7 cellular contexts compared by ENCODE assay signal in genomic region chr12:65121049-65121955, GRCh38. TPM values are rescaled to one million over a fixed set of nuclear protein-coding genes. Genes with fewer than 3 reads are reported as not detected.
DNase-seq lines count a peak whose midpoint lies in the region; ATAC-seq, FAIRE-seq and TF ChIP-seq lines count a peak whose summit lies in the region.

Gene WIF1, minus strand, starts transcription at chr12:65121305. Its CDS starts 114 bp downstream, at chr12:65121191.

- H3K27me3 Mint-ChIP-seq in T-helper 17 cell = peaks cover 44% of the 10 kb centered on the region

- peaks cover 0 to 24% of the 10 kb centered on the region in 2 donors for H3K27me3 ChIP-seq in uterus

- H3K36me3 ChIP-seq in mucosa of descending colon (ENCODE audit: low read depth) (no peaks in the 10 kb centered on the region), uterus (no peaks in the 10 kb centered on the region)

- DNase-seq in GM12891 (ENCODE audit: insufficient read length, low spot score) (no peak), T-helper 17 cell (no peak), ecto neural progenitor cell (ENCODE audit: low spot score) (peak; percentile 82), mucosa of descending colon (peak; percentile 14 to 51 (median 44)), ureter (ENCODE audit: low spot score) (peak; percentile 43), uterus (no peak)

- no peaks in the 10 kb centered on the region for H3K36me3 Mint-ChIP-seq in T-helper 17 cell (ENCODE audit: low read depth)

- H3K4me1 ChIP-seq in mucosa of descending colon (ENCODE audit: low read depth) (peaks cover 7% of the 10 kb centered on the region), uterus (no peaks in the 10 kb centered on the region)

- no peak within 1 kb of the TSS for H3K27ac ChIP-seq in uterus

- peak within 1 kb of the TSS; percentile 78 for H3K4me3 Mint-ChIP-seq in T-helper 17 cell

- H3K4me3 ChIP-seq in mucosa of descending colon (no peak within 1 kb of the TSS), uterus (no peak within 1 kb of the TSS)

- peak; percentile 54 for ATAC-seq in HG03159 (IDR thresholded peaks at IDR 0.05; ENCODE audit: unreplicated experiment)
- peak; percentile 68 for ATAC-seq in T-helper 17 cell
- ATAC-seq in mucosa of descending colon = peak; percentile 55

- TF ChIP-seq POLR2A in GM12891 (IDR thresholded peaks at IDR 0.05; ENCODE audit: low read depth, low read length) (no peak), uterus (IDR thresholded peaks at IDR 0.05) (no peak)

- no peak within 1 kb of the TSS for H3K27ac Mint-ChIP-seq in T-helper 17 cell

- peaks cover 3% of the 10 kb centered on the region for H3K4me1 Mint-ChIP-seq in T-helper 17 cell

- TF ChIP-seq CTCF in mucosa of descending colon (IDR thresholded peaks at IDR 0.05) = no peak
- TF ChIP-seq CTCF in uterus (IDR thresholded peaks at IDR 0.05) = no peak

- intact Hi-C loops in mucosa of descending colon (cut with DNase I, micrococcal nuclease) (loop anchor here (5.0 kb wide), 2 partner anchors 229 to 319 kb away; no protein-coding TSS in a partner anchor), uterus (cut with DNase I; ENCODE audit: low total_unique reads) (loop anchor here (5.0 kb wide), 1 partner anchor 229 kb away; no protein-coding TSS in a partner anchor)

- H3K9me3 ChIP-seq in T-helper 17 cell (ENCODE audit: control insufficient read depth, low read length, poor library complexity, severe bottlenecking) (no peaks in the 10 kb centered on the region), mucosa of descending colon (no peaks in the 10 kb centered on the region), uterus (no peaks in the 10 kb centered on the region)

- peak; percentile 76 for FAIRE-seq in GM12891 (lab: Jason Lieb, UNC)

TF ChIP-seq in GM12891, 5 proteins besides CTCF, POLR2A, EP300 and RAD21:
- TF ChIP-seq SPI1 (IDR thresholded peaks at IDR 0.05; ENCODE audit: low read depth, low read length) = no peak
- no peak for TF ChIP-seq POLR2AphosphoS5 (IDR thresholded peaks at IDR 0.05; ENCODE audit: low read depth, low read length)
- TF ChIP-seq PAX5 (IDR thresholded peaks at IDR 0.05; ENCODE audit: insufficient read depth, low read length, severe bottlenecking) = no peak
- no peak for TF ChIP-seq POU2F2 (IDR thresholded peaks at IDR 0.05; ENCODE audit: low read depth, low read length)
- no peak for TF ChIP-seq TAF1 (IDR thresholded peaks at IDR 0.05; ENCODE audit: low read depth, low read length)

RNA-seq across cellular contexts. Expression of gene WIF1, which starts in this region (rescaled TPM):
- polyA plus RNA-seq in GM12891 (2012; ENCODE audit: low read depth, missing spikeins) = 0.12 TPM
- total RNA-seq in T-helper 17 cell = not detected
- total RNA-seq in mucosa of descending colon = under 1 TPM in 1 of 3 donors, not detected in 2; 0.19 TPM
- 0.29 TPM for total RNA-seq in ureter
- total RNA-seq in uterus = 1 to 10 TPM in 1 of 4 donors, not detected in 3; 7.7 TPM

Comparison
In these comparisons a context has a peak if more than half of its experiments do, and no peak if none do; other contexts are left out.
1. Peak in ATAC-seq in T-helper 17 cell; RNA of the gene not detected or under 1 TPM.
2. Peak in DNase-seq and ATAC-seq in mucosa of descending colon; RNA of the gene not detected or under 1 TPM.
3. Peak in DNase-seq in ureter; RNA of the gene not detected or under 1 TPM.